1 cellular context compared by ENCODE assay signal in genomic region chr4:140718240-140718639, GRCh38.
TF ChIP-seq lines count a peak whose summit lies in the region.

No MANE protein-coding gene starts in this region.

TF ChIP-seq in GM23338, 12 proteins besides CTCF, POLR2A, EP300 and RAD21 (continued from another document):
- TF ChIP-seq REST (IDR thresholded peaks at IDR 0.05; ENCODE audit: unreplicated experiment) (no peak), EZH2phosphoT487 (IDR thresholded peaks at IDR 0.05; ENCODE audit: unreplicated experiment) (no peak), EZH2 (IDR thresholded peaks at IDR 0.05; ENCODE audit: low read depth, unreplicated experiment) (no peak), NANOG (IDR thresholded peaks at IDR 0.05; ENCODE audit: borderline replicate concordance) (no peak)
